ENCODE assay signal across 8 cellular contexts in genomic region chr11:33774356-33775063, GRCh38.
DNase-seq lines count a peak whose midpoint lies in the region; ATAC-seq and TF ChIP-seq lines count a peak whose summit lies in the region.

A gene with protein sequence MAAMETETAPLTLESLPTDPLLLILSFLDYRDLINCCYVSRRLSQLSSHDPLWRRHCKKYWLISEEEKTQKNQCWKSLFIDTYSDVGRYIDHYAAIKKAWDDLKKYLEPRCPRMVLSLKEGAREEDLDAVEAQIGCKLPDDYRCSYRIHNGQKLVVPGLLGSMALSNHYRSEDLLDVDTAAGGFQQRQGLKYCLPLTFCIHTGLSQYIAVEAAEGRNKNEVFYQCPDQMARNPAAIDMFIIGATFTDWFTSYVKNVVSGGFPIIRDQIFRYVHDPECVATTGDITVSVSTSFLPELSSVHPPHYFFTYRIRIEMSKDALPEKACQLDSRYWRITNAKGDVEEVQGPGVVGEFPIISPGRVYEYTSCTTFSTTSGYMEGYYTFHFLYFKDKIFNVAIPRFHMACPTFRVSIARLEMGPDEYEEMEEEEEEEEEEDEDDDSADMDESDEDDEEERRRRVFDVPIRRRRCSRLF (minus strand): TSS chr11:33774520. CDS start chr11:33774497, 23 bp downstream.

- peaks cover 58% of the 10 kb centered on the region for H3K4me1 Mint-ChIP-seq in central memory CD8-positive, alpha-beta T cell

- H3K27me3 Mint-ChIP-seq in central memory CD8-positive, alpha-beta T cell, result peaks cover 13% of the 10 kb centered on the region

- no peak for TF ChIP-seq CTCF in AG04449 (IDR thresholded peaks at IDR 0.05; ENCODE audit: insufficient read depth, low read length, missing control alignments)

- ATAC-seq in GM19025 (IDR thresholded peaks at IDR 0.05; ENCODE audit: low read depth, unreplicated experiment) (peak; percentile 58), HG03280 (IDR thresholded peaks at IDR 0.05; ENCODE audit: unreplicated experiment) (peak; percentile 69)
- ATAC-seq in activated CD4-positive, CD25-positive, alpha-beta regulatory T cell treated with anti-CD3 and anti-CD28 coated beads, Interleukin-2, amount 50 U/mL, for 24 hours, result peak; percentile 87 to 89
- ATAC-seq in central memory CD8-positive, alpha-beta T cell (replicated peaks; ENCODE audit: extremely low read depth, poor library complexity, severe bottlenecking), result peak; percentile 75

- H3K27ac Mint-ChIP-seq in central memory CD8-positive, alpha-beta T cell (ENCODE audit: low read depth), result peak within 1 kb of the TSS; percentile 96

- H3K4me3 Mint-ChIP-seq in central memory CD8-positive, alpha-beta T cell, result peak within 1 kb of the TSS; percentile 99

- DNase-seq in AG04449 (ENCODE audit: low read depth, low spot score) (no peak), NCI-H345 treated with DMSO at 0.1 percent for 48 hours (lab: John Stamatoyannopoulos, UW; ENCODE audit: unreplicated experiment) (peak; percentile 65), iris pigment epithelial cell (ENCODE audit: low read depth) (peak; percentile 73)
- DNase-seq in central memory CD8-positive, alpha-beta T cell (ENCODE audit: low spot score in 2 of 2), result peak; percentile 70 to 77
- peak; percentile 79 for DNase-seq in stimulated activated CD4-positive, alpha-beta T cell treated with anti-CD3 and anti-CD28 coated beads, Interleukin-12 subunit alpha, Interleukin-12 subunit beta, amount 100 ng/mL, for 4 hours

- CTCF ChIA-PET in AG04449 (lab: Yijun Ruan, JAX), result interaction anchor here (0.9 to 12.5 kb wide), 4 partner anchors 11 to 83 kb away, joined by 4 to 116 read pairs (median 4); no protein-coding TSS in a partner anchor

- POLR2A ChIA-PET in AG04449 (lab: Yijun Ruan, JAX), result interaction anchor here (0.6 to 1.2 kb wide), 3 partner anchors 21 to 39 kb away, joined by 3 to 6 read pairs (median 4); no protein-coding TSS in a partner anchor

- H3K9me3 Mint-ChIP-seq in central memory CD8-positive, alpha-beta T cell, result no peaks in the 10 kb centered on the region

- peak within 1 kb of the TSS; percentile 85 for H3K4me3 ChIP-seq in AG04449 (ENCODE audit: low read depth, low read length)

- H3K36me3 Mint-ChIP-seq in central memory CD8-positive, alpha-beta T cell (ENCODE audit: insufficient read depth), result peaks cover 26% of the 10 kb centered on the region
